17 cellular contexts compared by ENCODE assay signal in genomic region chr6:141261672-141262060, GRCh38.
A peak's percentile ranks its signal among the peaks of the same experiment; 100 is the strongest.
DNase-seq lines count a peak whose midpoint lies in the region; ATAC-seq and TF ChIP-seq lines count a peak whose summit lies in the region.
"Had no signal": no experiment of that assay in that cellular context is flagged by ENCODE, and none has a peak within 500 bp of the region (broad histone marks: within the 10 kb centered on the region; RNA-seq: fewer than 3 reads in every experiment).

No MANE protein-coding gene starts in this region.

- intact Hi-C loops in heart right ventricle (cut with DNase I) (loop anchor here in 1 of 10 donors (5.0 kb wide), 1 partner anchor 141 kb away; no protein-coding TSS in a partner anchor), right cardiac atrium (cut with DNase I) (no loop called here), thyroid gland (cut with DNase I) (no loop called here)

- WGBS in heart right ventricle, 2 donors, result 78 to 87% methylated on average over 4 of the region's 4 CpGs
- WGBS in right cardiac atrium, result 86% methylated on average over 4 of the region's 4 CpGs
- 89 to 92% methylated on average over 4 of the region's 4 CpGs for WGBS in thyroid gland, 2 donors

- H3K4me3 ChIP-seq in heart right ventricle, result no peak overlapping the region
- no peak overlapping the region for H3K4me3 ChIP-seq in right cardiac atrium (ENCODE audit: low read length)
- H3K4me3 ChIP-seq in thyroid gland (replicated peaks in 1 of 3), result no peak overlapping the region

- no peak overlapping the region for H3K4me3 Mint-ChIP-seq in neural crest cell
- H3K4me3 Mint-ChIP-seq: CD14-positive monocyte; CD8-positive, alpha-beta T cell; HFFc6 had no signal

- peak overlapping the region in 7 of 10 donors; percentile 28 to 61 (median 42) for H3K27ac ChIP-seq in heart right ventricle
- no peak overlapping the region for H3K27ac ChIP-seq in right cardiac atrium (ENCODE audit: low read length)
- peak overlapping the region in 2 of 3 donors; percentile 39 to 62 for H3K27ac ChIP-seq in thyroid gland
- H3K27ac ChIP-seq: 22Rv1 had no signal

- peaks cover 8% of the 10 kb centered on the region for H3K36me3 Mint-ChIP-seq in neural crest cell (ENCODE audit: low read depth)
- H3K36me3 Mint-ChIP-seq: CD14-positive monocyte; CD8-positive, alpha-beta T cell had no signal

- H3K27me3 ChIP-seq in heart right ventricle (no peaks in the 10 kb centered on the region), right cardiac atrium (ENCODE audit: control insufficient read depth, insufficient read depth) (no peaks in the 10 kb centered on the region), thyroid gland (no peaks in the 10 kb centered on the region)

- peaks cover 0 to 15% (median 8%) of the 10 kb centered on the region in 9 donors for H3K4me1 ChIP-seq in heart right ventricle
- no peaks in the 10 kb centered on the region for H3K4me1 ChIP-seq in right cardiac atrium (ENCODE audit: control insufficient read depth, insufficient read depth, low read length)
- peaks cover 3 to 7% of the 10 kb centered on the region in 2 donors for H3K4me1 ChIP-seq in thyroid gland

- peak in 7 of 8 donors; percentile 15 to 60 (median 41) for ATAC-seq in heart right ventricle
- ATAC-seq in right cardiac atrium, result no peak
- ATAC-seq in HG02970 (IDR thresholded peaks at IDR 0.05; ENCODE audit: low FRiP score, unreplicated experiment), result no peak
- ATAC-seq: CD8-positive, alpha-beta T cell had no signal

- H3K27ac Mint-ChIP-seq in neural crest cell (ENCODE audit: unreplicated experiment), result peak overlapping the region; percentile 87
- H3K27ac Mint-ChIP-seq: CD14-positive monocyte; CD8-positive, alpha-beta T cell; HFFc6 had no signal

- TF ChIP-seq POLR2A in thyroid gland (IDR thresholded peaks at IDR 0.05), result no peak

- H3K36me3 ChIP-seq in heart right ventricle (no peaks in the 10 kb centered on the region), thyroid gland (no peaks in the 10 kb centered on the region)

- no peaks in the 10 kb centered on the region for H3K27me3 Mint-ChIP-seq in neural crest cell (ENCODE audit: low read depth)

- H3K9me3 ChIP-seq in heart right ventricle, result peaks cover 0 to 6% (median 0%) of the 10 kb centered on the region in 11 donors
- no peaks in the 10 kb centered on the region for H3K9me3 ChIP-seq in right cardiac atrium (ENCODE audit: control insufficient read depth, low read length)
- no peaks in the 10 kb centered on the region for H3K9me3 ChIP-seq in thyroid gland

- H3K4me1 Mint-ChIP-seq in neural crest cell, result peaks cover 28% of the 10 kb centered on the region
- H3K4me1 Mint-ChIP-seq: CD14-positive monocyte had no signal

- H3K9me3 Mint-ChIP-seq in neural crest cell, result peaks cover 2% of the 10 kb centered on the region
- H3K9me3 Mint-ChIP-seq: CD8-positive, alpha-beta T cell; HFFc6 had no signal

- DNase-seq in SHP77 treated with DMSO at 0.1 percent for 48 hours (lab: John Stamatoyannopoulos, UW), result peak; percentile 58
- no peak for DNase-seq in SHP77 (lab: John Stamatoyannopoulos, UW)
- DNase-seq in heart right ventricle, result no peak
- DNase-seq in right cardiac atrium, result no peak
- DNase-seq in neural crest cell (ENCODE audit: low read depth, low spot score), result no peak
- DNase-seq in thyroid gland, result no peak
- no peak for DNase-seq in mucosa of gallbladder (ENCODE audit: low spot score)
- DNase-seq: CD8-positive, alpha-beta T cell; COR-L47; DMS153; DMS79 treated with DMSO at 0.1 percent for 48 hours; EL; HCEC 1CT; HFFc6 had no signal

- no peak for TF ChIP-seq CTCF in heart right ventricle (IDR thresholded peaks at IDR 0.05)
- no peak for TF ChIP-seq CTCF in neural crest cell (conservative IDR thresholded peaks at IDR 0.05)
- no peak for TF ChIP-seq CTCF in thyroid gland (IDR thresholded peaks at IDR 0.05)

Comparison
In these comparisons a context has a peak if more than half of its experiments do, and no peak if none do; other contexts are left out.
1. ATAC-seq: peak in heart right ventricle (7 of 8); none in right cardiac atrium (0 of 2) and HG02970 (single experiment).